In the genomic region with DNA sequence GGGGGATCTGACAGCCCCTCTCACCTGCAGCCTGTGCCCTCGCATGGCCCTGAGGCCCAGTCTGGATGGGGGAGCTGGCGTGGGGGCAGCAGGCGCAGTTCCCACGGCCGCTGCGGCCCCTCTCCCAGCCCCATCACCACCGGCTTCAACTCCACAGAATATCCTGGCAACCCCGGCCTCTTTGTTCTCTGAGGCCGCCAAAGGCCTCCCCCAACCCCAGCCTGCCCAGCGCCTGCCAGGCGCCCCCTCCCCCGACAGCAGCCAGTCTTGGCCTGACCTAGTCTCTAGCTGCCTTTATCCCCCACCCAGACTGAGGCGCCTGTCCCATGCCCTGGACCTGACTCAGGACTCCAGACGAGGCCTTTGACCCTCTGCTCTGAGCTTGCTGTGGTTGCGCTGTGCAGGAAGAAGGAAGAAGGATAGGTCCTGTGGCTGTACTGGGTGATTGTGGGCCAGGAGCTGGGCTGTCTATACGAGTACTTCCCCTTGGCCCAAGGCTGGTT, we compare ENCODE assay signal across 1 cellular context.
A peak's percentile ranks its signal among the peaks of the same experiment; 100 is the strongest.
TF ChIP-seq lines count a peak whose summit lies in the region.

No MANE protein-coding gene starts in this region.

TF ChIP-seq in GM12878, 131 proteins besides CTCF, POLR2A, EP300 and RAD21:
- TF ChIP-seq TARDBP (IDR thresholded peaks at IDR 0.05; ENCODE audit: borderline replicate concordance) (peak; percentile 67; the same call in 1 of the 2 replicates), BACH1 (IDR thresholded peaks at IDR 0.05; ENCODE audit: borderline replicate concordance) (no peak), CHD4 (IDR thresholded peaks at IDR 0.05) (no peak), KLF5 (IDR thresholded peaks at IDR 0.05; ENCODE audit: partially characterized antibody) (no peak)
